17 cellular contexts compared by ENCODE assay signal in genomic region chr4:24428850-24429249, GRCh38.
"Had no signal": no experiment of that assay in that cellular context is flagged by ENCODE, and none has a peak within 500 bp of the region (broad histone marks: within the 10 kb centered on the region; RNA-seq: fewer than 3 reads in every experiment).

No MANE protein-coding gene starts in this region.

- H3K27ac Mint-ChIP-seq: activated T-cell treated with anti-CD3 and anti-CD28 coated beads, Interleukin-2, amount 50 U/mL, for 72 hours; effector memory CD8-positive, alpha-beta T cell; stimulated activated effector memory CD8-positive, alpha-beta T cell treated with anti-CD3 and anti-CD28 coated beads, Interleukin-12 subunit alpha, Interleukin-12 subunit beta, amount 100 ng/mL, for 72 hours had no signal

- ATAC-seq: activated naive CD4-positive, alpha-beta T cell treated with anti-CD3 and anti-CD28 coated beads, Interleukin-2, amount 50 U/mL, for 72 hours; activated T-cell treated with anti-CD3 and anti-CD28 coated beads, Interleukin-2, amount 50 U/mL, for 72 hours; effector memory CD8-positive, alpha-beta T cell; foreskin keratinocyte; stimulated activated effector memory CD8-positive, alpha-beta T cell treated with anti-CD3 and anti-CD28 coated beads, Interleukin-12 subunit alpha, Interleukin-12 subunit beta, amount 100 ng/mL, for 72 hours had no signal

- DNase-seq: activated CD4-positive, alpha-beta T cell treated with anti-CD3 and anti-CD28 coated beads, Interleukin-2, amount 50 U/mL, for 4 hours; activated gamma-delta T cell treated with Interleukin-2 at 50 U/mL for 16 hours; activated T-cell treated with anti-CD3 and anti-CD28 coated beads, Interleukin-2, amount 50 U/mL, for 72 hours; adrenal gland; effector memory CD8-positive, alpha-beta T cell; foreskin keratinocyte; hippocampal formation; mammary epithelial cell; right cardiac atrium; stimulated activated CD4-positive, alpha-beta T cell treated with anti-CD3 and anti-CD28 coated beads, Interleukin-4, amount 100 ng/mL, for 1 hour; stomach; testis; upper lobe of left lung had no signal

- H3K36me3 Mint-ChIP-seq: stimulated activated effector memory CD8-positive, alpha-beta T cell treated with anti-CD3 and anti-CD28 coated beads, Interleukin-12 subunit alpha, Interleukin-12 subunit beta, amount 100 ng/mL, for 72 hours had no signal

- H3K36me3 ChIP-seq: adrenal gland, prostate gland, stomach, upper lobe of left lung had no signal

- H3K4me3 Mint-ChIP-seq: activated T-cell treated with anti-CD3 and anti-CD28 coated beads, Interleukin-2, amount 50 U/mL, for 72 hours; effector memory CD8-positive, alpha-beta T cell; stimulated activated effector memory CD8-positive, alpha-beta T cell treated with anti-CD3 and anti-CD28 coated beads, Interleukin-12 subunit alpha, Interleukin-12 subunit beta, amount 100 ng/mL, for 72 hours had no signal

- H3K4me3 ChIP-seq: adrenal gland, prostate gland, smooth muscle cell, stomach, testis, upper lobe of left lung had no signal

- H3K9me3 Mint-ChIP-seq: activated naive CD4-positive, alpha-beta T cell treated with anti-CD3 and anti-CD28 coated beads, Interleukin-2, amount 50 U/mL, for 72 hours; activated T-cell treated with anti-CD3 and anti-CD28 coated beads, Interleukin-2, amount 50 U/mL, for 72 hours; effector memory CD8-positive, alpha-beta T cell; stimulated activated effector memory CD8-positive, alpha-beta T cell treated with anti-CD3 and anti-CD28 coated beads, Interleukin-12 subunit alpha, Interleukin-12 subunit beta, amount 100 ng/mL, for 72 hours had no signal

- H3K27me3 ChIP-seq: adrenal gland, stomach, testis, upper lobe of left lung had no signal

- H3K4me1 Mint-ChIP-seq: stimulated activated effector memory CD8-positive, alpha-beta T cell treated with anti-CD3 and anti-CD28 coated beads, Interleukin-12 subunit alpha, Interleukin-12 subunit beta, amount 100 ng/mL, for 72 hours had no signal
